In the genomic region with DNA sequence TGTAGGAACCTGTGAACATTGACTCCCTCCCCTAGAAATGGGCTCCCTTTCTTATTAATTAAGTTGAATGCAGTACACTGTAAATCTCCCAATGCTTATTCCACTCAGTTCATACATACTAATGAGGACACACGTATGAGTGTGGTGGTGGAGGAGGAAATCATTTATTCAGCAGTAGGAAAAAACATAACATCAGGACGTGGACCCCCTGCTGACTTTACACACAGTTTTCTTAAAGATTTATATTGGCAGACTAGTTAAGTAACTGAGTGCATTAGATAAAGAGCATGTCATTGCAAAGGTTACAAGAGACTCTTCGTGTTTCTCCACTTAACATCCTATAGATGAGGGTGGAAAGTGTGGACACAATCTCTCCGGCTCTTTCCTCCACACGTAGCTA, we compare ENCODE assay signal across 28 cellular contexts. TPM values are rescaled to one million over a fixed set of nuclear protein-coding genes. Genes with fewer than 3 reads are reported as not detected.
"Had no signal": no experiment of that assay in that cellular context is flagged by ENCODE, and none has a peak within 500 bp of the region (broad histone marks: within the 10 kb centered on the region; RNA-seq: fewer than 3 reads in every experiment).

No MANE protein-coding gene starts in this region.

- H3K9me3 ChIP-seq: ovary, psoas muscle, right lobe of liver, sigmoid colon, spleen, thoracic aorta, thyroid gland, tibial nerve, upper lobe of left lung, vagina had no signal

- H3K4me1 Mint-ChIP-seq: naive thymus-derived CD4-positive, alpha-beta T cell; natural killer cell; stimulated activated naive CD8-positive, alpha-beta T cell treated with anti-CD3 and anti-CD28 coated beads, Interleukin-15, amount 100 ng/mL, for 72 hours had no signal

- H3K4me1 ChIP-seq: psoas muscle, right lobe of liver, thyroid gland, tibial nerve, vagina had no signal

- H3K4me3 Mint-ChIP-seq: naive thymus-derived CD4-positive, alpha-beta T cell; natural killer cell; neural progenitor cell; stimulated activated memory B cell treated with anti-CD40 and anti-IgM and Interleukin-4, amounts not matched to agents 10 μg/mL and 1 μg/mL and 100 μg/mL, for 72 hours; stimulated activated naive CD8-positive, alpha-beta T cell treated with anti-CD3 and anti-CD28 coated beads, Interleukin-15, amount 100 ng/mL, for 72 hours had no signal

- ATAC-seq: naive thymus-derived CD4-positive, alpha-beta T cell; natural killer cell; psoas muscle; right cardiac atrium; stimulated activated memory B cell treated with anti-CD40 and anti-IgM and Interleukin-4, amounts not matched to agents 10 μg/mL and 1 μg/mL and 100 μg/mL, for 72 hours; stimulated activated naive CD8-positive, alpha-beta T cell treated with anti-CD3 and anti-CD28 coated beads, Interleukin-15, amount 100 ng/mL, for 72 hours; stimulated activated naive CD8-positive, alpha-beta T cell treated with anti-CD3 and anti-CD28 coated beads, Interleukin-15, Interleukin-2, amounts not matched to agents 100 U/mL and 50 U/mL, for 24 hours had no signal

- H3K27me3 Mint-ChIP-seq: progenitor cell of endocrine pancreas; stimulated activated memory B cell treated with anti-CD40 and anti-IgM and Interleukin-4, amounts not matched to agents 10 μg/mL and 1 μg/mL and 100 μg/mL, for 72 hours had no signal

- H3K9me3 Mint-ChIP-seq: stimulated activated memory B cell treated with anti-CD40 and anti-IgM and Interleukin-4, amounts not matched to agents 10 μg/mL and 1 μg/mL and 100 μg/mL, for 72 hours; stimulated activated naive CD8-positive, alpha-beta T cell treated with anti-CD3 and anti-CD28 coated beads, Interleukin-15, amount 100 ng/mL, for 72 hours had no signal

- H3K27me3 ChIP-seq: neural progenitor cell, ovary, right lobe of liver, sigmoid colon, spleen, thyroid gland, tibial nerve, upper lobe of left lung, vagina had no signal

- H3K27ac Mint-ChIP-seq: naive thymus-derived CD4-positive, alpha-beta T cell; natural killer cell; neural progenitor cell; progenitor cell of endocrine pancreas; stimulated activated memory B cell treated with anti-CD40 and anti-IgM and Interleukin-4, amounts not matched to agents 10 μg/mL and 1 μg/mL and 100 μg/mL, for 72 hours; stimulated activated naive CD8-positive, alpha-beta T cell treated with anti-CD3 and anti-CD28 coated beads, Interleukin-15, amount 100 ng/mL, for 72 hours had no signal

- H3K36me3 ChIP-seq: neural progenitor cell, ovary, right lobe of liver, sigmoid colon, spleen, thoracic aorta, thyroid gland, tibial nerve, upper lobe of left lung, vagina had no signal

- H3K36me3 Mint-ChIP-seq: naive thymus-derived CD4-positive, alpha-beta T cell; natural killer cell; stimulated activated memory B cell treated with anti-CD40 and anti-IgM and Interleukin-4, amounts not matched to agents 10 μg/mL and 1 μg/mL and 100 μg/mL, for 72 hours had no signal

- H3K27ac ChIP-seq: neural progenitor cell, ovary, psoas muscle, right lobe of liver, sigmoid colon, spleen, thoracic aorta, thyroid gland, tibial nerve, upper lobe of left lung, vagina had no signal

- H2AFZ ChIP-seq: neural progenitor cell had no signal

- H3K4me3 ChIP-seq: neural progenitor cell, ovary, psoas muscle, right lobe of liver, sigmoid colon, spleen, thoracic aorta, thyroid gland, tibial nerve, upper lobe of left lung, vagina had no signal

- DNase-seq: naive thymus-derived CD4-positive, alpha-beta T cell; natural killer cell; occipital lobe; ovary; posterior cingulate gyrus; psoas muscle; right cardiac atrium; right lobe of liver; sigmoid colon; small intestine; spleen; stimulated activated CD4-positive, alpha-beta T cell treated with anti-CD3 and anti-CD28 coated beads, Interleukin-12 subunit alpha, Interleukin-12 subunit beta, amount 100 ng/mL, for 4 hours; stimulated activated CD4-positive, alpha-beta T cell treated with anti-CD3 and anti-CD28 coated beads, Interleukin-1b, Interleukin-23, amount 100 ng/mL, for 48 hours; stimulated activated CD4-positive, alpha-beta T cell treated with anti-CD3 and anti-CD28 coated beads, Interleukin-4, amount 100 ng/mL, for 1 hour; stimulated activated CD4-positive, alpha-beta T cell treated with anti-CD3 and anti-CD28 coated beads, Interleukin-4, amount 100 ng/mL, for 4 hours; stimulated activated CD8-positive, alpha-beta memory T cell treated with anti-CD3 and anti-CD28 coated beads, Interleukin-4, amount 100 ng/mL, for 48 hours; stimulated activated naive CD4-positive, alpha-beta T cell; stimulated activated naive CD8-positive, alpha-beta T cell treated with anti-CD3 and anti-CD28 coated beads, Interleukin-15, amount 100 ng/mL, for 72 hours; stimulated activated naive CD8-positive, alpha-beta T cell treated with anti-CD3 and anti-CD28 coated beads, Interleukin-15, Interleukin-2, amounts not matched to agents 100 U/mL and 50 U/mL, for 24 hours; thyroid gland; trophoblast cell; upper lobe of left lung had no signal

- H3K9ac ChIP-seq: neural progenitor cell had no signal

- H3K4me2 ChIP-seq: neural progenitor cell had no signal

RNA-seq across cellular contexts. Expression of gene SEMA6A, which starts 37.8 kb away (rescaled TPM):
- total RNA-seq: naive thymus-derived CD4-positive, alpha-beta T cell; natural killer cell had no signal
